In genomic region chr2:60175290-60175689, GRCh38 we compare ENCODE assay signal across 8 cellular contexts.
"Had no signal": no experiment of that assay in that cellular context is flagged by ENCODE, and none has a peak within 500 bp of the region (broad histone marks: within the 10 kb centered on the region; RNA-seq: fewer than 3 reads in every experiment).

No MANE protein-coding gene starts in this region.

- FAIRE-seq: HTR-8/SVneo had no signal

- ATAC-seq: HCT116 had no signal

- H3K9me3 ChIP-seq: HAP-1 had no signal

- H3K36me3 ChIP-seq: HAP-1 had no signal

- H3K4me3 ChIP-seq: GM23248, HAP-1 had no signal

- H3K4me1 ChIP-seq: HAP-1 had no signal

- DNase-seq: GM23248, GOT3, H7, HFFc6, KG1 had no signal

- H3K9ac ChIP-seq: GM23248 had no signal

- H3K27ac ChIP-seq: GM23248 had no signal
